Comparison of ENCODE assay signal across 24 cellular contexts in genomic region chr10:131398166-131398565, GRCh38.
"Had no signal": no experiment of that assay in that cellular context is flagged by ENCODE, and none has a peak within 500 bp of the region (broad histone marks: within the 10 kb centered on the region; RNA-seq: fewer than 3 reads in every experiment).

No MANE protein-coding gene starts in this region.

- H3K36me3 ChIP-seq: ascending aorta, breast epithelium, cardiac muscle cell, colonic mucosa, esophagus squamous epithelium, gastroesophageal sphincter, WERI-Rb-1 had no signal

- H3K4me1 ChIP-seq: ascending aorta, breast epithelium, colonic mucosa had no signal

- H3K4me3 ChIP-seq: ascending aorta, breast epithelium, cardiac muscle cell, colonic mucosa, esophagus squamous epithelium, gastroesophageal sphincter had no signal

- H3K9me3 ChIP-seq: ascending aorta, breast epithelium, colonic mucosa, esophagus squamous epithelium, gastroesophageal sphincter had no signal

- DNase-seq: activated B cell treated with CpG ODN at 0.5 μM for 24 hours; activated CD4-positive, alpha-beta T cell treated with anti-CD3 and anti-CD28 coated beads for 48 hours; activated CD4-positive, alpha-beta T cell treated with anti-CD3 and anti-CD28 coated beads, Interleukin-2, amount 50 U/mL, for 1 hour; activated CD4-positive, alpha-beta T cell treated with anti-CD3 and anti-CD28 coated beads, Interleukin-2, amount 50 U/mL, for 48 hours; activated CD8-positive, alpha-beta memory T cell treated with anti-CD3 and anti-CD28 coated beads for 24 hours; activated CD8-positive, alpha-beta T cell treated with anti-CD3 and anti-CD28 coated beads for 36 hours; activated gamma-delta T cell; activated naive CD4-positive, alpha-beta T cell; activated naive CD4-positive, alpha-beta T cell treated with anti-CD3 and anti-CD28 coated beads, Interleukin-2, amount 10 ng/mL, durations not matched to agents 7 days and 5 days; activated naive CD8-positive, alpha-beta T cell treated with anti-CD3 and anti-CD28 coated beads, Interleukin-2, amount 10 ng/mL, durations not matched to agents 7 days and 5 days; activated T-cell treated with anti-CD3 and anti-CD28 coated beads, Interleukin-2, amount 50 U/mL, for 4 hours; central memory CD4-positive, alpha-beta T cell; cerebellar nuclear complex; colonic mucosa; effector CD8-positive, alpha-beta T cell; esophagus squamous epithelium; foreskin melanocyte; T-helper 2 cell; WERI-Rb-1 had no signal

- H3K27ac ChIP-seq: ascending aorta, breast epithelium, cardiac muscle cell, colonic mucosa, epithelial cell of prostate, esophagus squamous epithelium, gastroesophageal sphincter, WERI-Rb-1 had no signal

- H3K27me3 ChIP-seq: ascending aorta, cardiac muscle cell, colonic mucosa had no signal
